In the genomic region with DNA sequence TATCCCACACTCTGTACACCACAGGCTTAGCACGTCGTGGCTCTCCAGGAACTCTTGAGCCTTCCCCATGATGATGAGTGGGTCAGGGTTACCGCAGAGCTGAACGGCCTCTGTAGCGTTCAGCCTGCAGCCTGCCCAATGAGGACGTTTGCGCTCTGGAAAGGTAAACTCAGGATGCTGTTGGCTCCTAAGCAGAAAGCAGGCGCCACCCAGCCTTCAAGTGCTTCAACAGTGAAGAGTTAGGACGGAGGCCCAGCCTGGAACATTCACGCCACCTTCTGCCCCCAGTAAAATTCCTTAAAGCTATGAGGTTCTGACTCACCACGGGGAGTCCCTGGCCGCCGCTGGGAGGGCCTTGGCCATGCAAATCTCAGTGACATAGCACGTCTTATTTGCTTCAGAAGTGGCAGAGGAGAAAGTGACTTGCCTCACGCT, we compare ENCODE assay signal across 8 cellular contexts.
DNase-seq lines count a peak whose midpoint lies in the region; ATAC-seq lines count a peak whose summit lies in the region.

No MANE protein-coding gene starts in this region.

- peak overlapping the region; percentile 26; the same call in 1 of the 2 replicates for H3K27ac ChIP-seq in HUES6 (ENCODE audit: low read depth, low read length)
- no peak overlapping the region for H3K27ac ChIP-seq in neuronal stem cell (replicated peaks; ENCODE audit: low read length)

- H3K27me3 ChIP-seq in HUES6 (ENCODE audit: control insufficient read depth, insufficient read depth, low read length) (no peaks in the 10 kb centered on the region), neuronal stem cell (ENCODE audit: control insufficient read depth in 3 of 3, insufficient read depth in 3 of 3, low read depth in 1 of 3, low read length in 3 of 3) (no peaks in the 10 kb centered on the region)

- H3K36me3 ChIP-seq in HUES6 (ENCODE audit: control insufficient read depth, insufficient read depth, low read length) (peaks cover 7% of the 10 kb centered on the region), neuronal stem cell (replicated peaks in 1 of 2; ENCODE audit: control insufficient read depth in 2 of 2, insufficient read depth in 2 of 2, low read length in 2 of 2) (peaks cover 7 to 13% of the 10 kb centered on the region in 2 donors)

- no peak overlapping the region for H3K4me2 ChIP-seq in neuronal stem cell (ENCODE audit: insufficient read depth, low read length, poor library complexity, severe bottlenecking)

- H2BK5ac ChIP-seq in neuronal stem cell (ENCODE audit: low read length), result no peak overlapping the region

- H3K4me3 ChIP-seq in HUES6 (ENCODE audit: low read depth, low read length) (no peak overlapping the region), neuronal stem cell (ENCODE audit: low read length in 2 of 2) (no peak overlapping the region)

- no peak overlapping the region for H4K91ac ChIP-seq in neuronal stem cell (ENCODE audit: low read depth, low read length, poor library complexity)

- no peak overlapping the region for H3K14ac ChIP-seq in neuronal stem cell (ENCODE audit: low read length)

- no peak overlapping the region for H2BK15ac ChIP-seq in neuronal stem cell (ENCODE audit: low read length)

- ATAC-seq in GM19467 (IDR thresholded peaks at IDR 0.05; ENCODE audit: unreplicated experiment), result no peak

- no peak overlapping the region for H2BK12ac ChIP-seq in neuronal stem cell (ENCODE audit: low read length)

- peak overlapping the region; percentile 11 for H3K18ac ChIP-seq in neuronal stem cell (ENCODE audit: low read length)

- H2BK120ac ChIP-seq in neuronal stem cell (ENCODE audit: low read depth, low read length), result no peak overlapping the region

- H3K9me3 ChIP-seq in HUES6 (ENCODE audit: control insufficient read depth, insufficient read depth, low read depth, low read length) (no peaks in the 10 kb centered on the region; the same call in 1 of the 2 replicates), neuronal stem cell (replicated peaks in 1 of 2; ENCODE audit: control insufficient read depth in 2 of 2, insufficient read depth in 1 of 2, low read depth in 1 of 2, low read length in 2 of 2) (no peaks in the 10 kb centered on the region)

- peak overlapping the region; percentile 50 for H3K9ac ChIP-seq in HUES6 (ENCODE audit: low read length)
- H3K9ac ChIP-seq in neuronal stem cell (ENCODE audit: low read depth, low read length, poor library complexity), result no peak overlapping the region

- H3K4me1 ChIP-seq in HUES6 (ENCODE audit: control insufficient read depth, insufficient read depth, low read length) (peaks cover 25% of the 10 kb centered on the region), neuronal stem cell (ENCODE audit: control insufficient read depth in 2 of 2, insufficient read depth in 1 of 2, low read depth in 1 of 2, low read length in 2 of 2) (peaks cover 5 to 13% of the 10 kb centered on the region in 2 donors)

- H3K4ac ChIP-seq in neuronal stem cell (ENCODE audit: low read length), result no peak overlapping the region

- peak; percentile 91 for DNase-seq in GM03348 (ENCODE audit: low spot score)
- DNase-seq in ecto neural progenitor cell (ENCODE audit: low spot score), result peak; percentile 62
- no peak for DNase-seq in neuronal stem cell (ENCODE audit: low spot score)
- DNase-seq in activated effector memory CD4-positive, alpha-beta T cell treated with Interleukin-2 at 50 U/mL for 16 hours, result no peak
- DNase-seq in SHP77 (lab: John Stamatoyannopoulos, UW), result no peak
- DNase-seq in Ammon's horn (ENCODE audit: low spot score), result no peak

- no CpG with 5 or more reads among the region's 15 CpGs for WGBS in neuronal stem cell (ENCODE audit: extremely low coverage in 2 of 2, insufficient read length in 2 of 2, insufficient replicate concordance in 1 of 2), 2 donors

- no peak overlapping the region for H2AK5ac ChIP-seq in neuronal stem cell (ENCODE audit: low read depth, low read length)

- H4K8ac ChIP-seq in neuronal stem cell (ENCODE audit: low read depth, low read length), result peak overlapping the region; percentile 19

- no peak overlapping the region for H2AFZ ChIP-seq in neuronal stem cell (ENCODE audit: low read length)

- no peak overlapping the region for H3K23ac ChIP-seq in neuronal stem cell (ENCODE audit: low read depth, low read length, poor library complexity)

- H3K79me1 ChIP-seq in neuronal stem cell (ENCODE audit: low read depth, low read length), result no peaks in the 10 kb centered on the region

Comparison
In these comparisons a context has a peak if more than half of its experiments do, and no peak if none do; other contexts are left out.
1. DNase-seq: peak in GM03348 (single experiment) and ecto neural progenitor cell (single experiment); none in neuronal stem cell (single experiment), activated effector memory CD4-positive, alpha-beta T cell treated with Interleukin-2 at 50 U/mL for 16 hours (single experiment), SHP77 (0 of 2) and Ammon's horn (single experiment).